ENCODE assay signal across 38 cellular contexts in genomic region chr21:38729745-38730401, GRCh38.
A peak's percentile ranks its signal among the peaks of the same experiment; 100 is the strongest.
DNase-seq lines count a peak whose midpoint lies in the region; ATAC-seq, FAIRE-seq and TF ChIP-seq lines count a peak whose summit lies in the region.
"Had no signal": no experiment of that assay in that cellular context is flagged by ENCODE, and none has a peak within 500 bp of the region (broad histone marks: within the 10 kb centered on the region; RNA-seq: fewer than 3 reads in every experiment).

No MANE protein-coding gene starts in this region.

- DNase-seq in AG08396 (ENCODE audit: low spot score) (peak; percentile 9), HCEC 1CT (peak; percentile 32), astrocyte (ENCODE audit: low read depth) (peak; percentile 72), left lobe of liver (ENCODE audit: low spot score) (no peak), NCI-H2227 treated with DMSO at 0.1 percent for 48 hours (lab: John Stamatoyannopoulos, UW) (no peak), hypothalamus (lab: John Stamatoyannopoulos, UW) (no peak), omental fat pad (ENCODE audit: low spot score) (no peak)
- no peak for DNase-seq in activated naive CD4-positive, alpha-beta T cell (lab: John Stamatoyannopoulos, UW)
- DNase-seq: activated CD4-positive, alpha-beta T cell treated with anti-CD3 and anti-CD28 coated beads for 48 hours; activated effector memory CD4-positive, alpha-beta T cell treated with anti-CD3 and anti-CD28 coated beads, Interleukin-2, amount 50 U/mL, for 16 hours; activated naive CD8-positive, alpha-beta T cell treated with anti-CD3 and anti-CD28 coated beads, Interleukin-2, amount 10 ng/mL, durations not matched to agents 7 days and 5 days; activated T-cell treated with anti-CD3 and anti-CD28 coated beads, Interleukin-2, amount 50 U/mL, for 1 hour; CD4-positive, alpha-beta memory T cell; cerebellar nuclear complex; DND-41; gastrocnemius medialis; hippocampal formation; NCI-H1417 treated with DMSO at 0.1 percent for 48 hours; NCI-H2081; NCI-H226; NCI-H69; retina; SIG-M5; spleen; stimulated activated CD4-positive, alpha-beta T cell treated with anti-CD3 and anti-CD28 coated beads, Interleukin-2, amount 100 ng/mL, for 24 hours; thyroid gland had no signal

- peaks cover 4% of the 10 kb centered on the region for H3K36me3 Mint-ChIP-seq in astrocyte (ENCODE audit: low read depth, unreplicated experiment)
- H3K36me3 Mint-ChIP-seq: activated naive CD8-positive, alpha-beta T cell treated with anti-CD3 and anti-CD28 coated beads, Interleukin-2, amount 10 ng/mL, durations not matched to agents 7 days and 5 days; brain; CD4-positive, alpha-beta memory T cell had no signal

- FAIRE-seq in astrocyte (lab: Jason Lieb, UNC): no peak
- FAIRE-seq: A204.1, D721Med, GM18507, GM19239, RCC 7860 had no signal

- no peaks in the 10 kb centered on the region for H4K20me1 ChIP-seq in astrocyte (ENCODE audit: insufficient read depth, low read length)

- ATAC-seq in left lobe of liver: peak; percentile 15
- no peak for ATAC-seq in omental fat pad (ENCODE audit: low FRiP score)
- ATAC-seq: gastrocnemius medialis had no signal

- no peak overlapping the region for H2AFZ ChIP-seq in astrocyte (ENCODE audit: low read depth, low read length)
- H2AFZ ChIP-seq: parathyroid adenoma had no signal

- peaks cover 6% of the 10 kb centered on the region for H3K9me3 ChIP-seq in astrocyte (ENCODE audit: insufficient read depth, low read depth, low read length)
- H3K9me3 ChIP-seq: gastrocnemius medialis, thyroid gland had no signal

- no peak overlapping the region for H3K27ac ChIP-seq in astrocyte (ENCODE audit: low read depth, low read length)
- H3K27ac ChIP-seq: gastrocnemius medialis, HL-60, KMS-11, parathyroid adenoma, spleen, thyroid gland, VCaP had no signal

- peaks cover 9% of the 10 kb centered on the region for H3K27me3 Mint-ChIP-seq in astrocyte (ENCODE audit: low read depth, unreplicated experiment)

- no peak overlapping the region for H3K4me2 ChIP-seq in astrocyte (ENCODE audit: low read length)
- H3K4me2 ChIP-seq: KMS-11 had no signal

- H3K4me3 ChIP-seq in astrocyte (ENCODE audit: insufficient read depth, low read depth, low read length): no peak overlapping the region
- H3K4me3 ChIP-seq: gastrocnemius medialis, spleen, thyroid gland had no signal

- peaks cover 5% of the 10 kb centered on the region for H3K4me1 ChIP-seq in astrocyte (ENCODE audit: insufficient read depth, low read length)

- peak overlapping the region; percentile 22 for H3K27ac Mint-ChIP-seq in astrocyte (ENCODE audit: unreplicated experiment)
- H3K27ac Mint-ChIP-seq: activated naive CD8-positive, alpha-beta T cell treated with anti-CD3 and anti-CD28 coated beads, Interleukin-2, amount 10 ng/mL, durations not matched to agents 7 days and 5 days; brain; CD4-positive, alpha-beta memory T cell; stimulated activated naive CD8-positive, alpha-beta T cell treated with anti-CD3 and anti-CD28 coated beads, Interleukin-15, Interleukin-2, amounts not matched to agents 100 ng/mL and 50 ng/mL, for 24 hours had no signal

- peaks cover 12% of the 10 kb centered on the region for H3K9me3 Mint-ChIP-seq in astrocyte (ENCODE audit: unreplicated experiment)

- no peak overlapping the region for H3K4me3 Mint-ChIP-seq in astrocyte (ENCODE audit: unreplicated experiment)
- H3K4me3 Mint-ChIP-seq: activated naive CD8-positive, alpha-beta T cell treated with anti-CD3 and anti-CD28 coated beads, Interleukin-2, amount 10 ng/mL, durations not matched to agents 7 days and 5 days; brain; CD4-positive, alpha-beta memory T cell; neural crest cell; stimulated activated naive CD8-positive, alpha-beta T cell treated with anti-CD3 and anti-CD28 coated beads, Interleukin-15, Interleukin-2, amounts not matched to agents 100 ng/mL and 50 ng/mL, for 24 hours had no signal

- TF ChIP-seq CTCF in astrocyte (IDR thresholded peaks at IDR 0.05; ENCODE audit: insufficient read depth, low read depth, low read length) (no peak), omental fat pad (IDR thresholded peaks at IDR 0.05) (no peak)

- H3K27me3 ChIP-seq in astrocyte (ENCODE audit: insufficient read depth, low read length): no peaks in the 10 kb centered on the region
- H3K27me3 ChIP-seq: thyroid gland had no signal

- H3K36me3 ChIP-seq in astrocyte (ENCODE audit: insufficient read depth, low read length): no peaks in the 10 kb centered on the region
- H3K36me3 ChIP-seq: gastrocnemius medialis, spleen, thyroid gland had no signal

- peaks cover 8% of the 10 kb centered on the region for H3K4me1 Mint-ChIP-seq in astrocyte (ENCODE audit: low read depth, unreplicated experiment)

- H3K9ac ChIP-seq in astrocyte (ENCODE audit: low read length): no peak overlapping the region
- H3K9ac ChIP-seq: KMS-11, parathyroid adenoma had no signal

- H3K79me2 ChIP-seq in astrocyte (ENCODE audit: insufficient read depth, low read length): no peaks in the 10 kb centered on the region
- H3K79me2 ChIP-seq: parathyroid adenoma had no signal

Comparison
In these comparisons a context has a peak if more than half of its experiments do, and no peak if none do; other contexts are left out.
1. DNase-seq: peak in AG08396 (single experiment), HCEC 1CT (single experiment) and astrocyte (single experiment); none in left lobe of liver (single experiment), NCI-H2227 treated with DMSO at 0.1 percent for 48 hours (single experiment), hypothalamus (0 of 51), activated naive CD4-positive, alpha-beta T cell (0 of 4) and omental fat pad (single experiment).